ENCODE assay signal across 8 cellular contexts in genomic region chr20:62887147-62887859, GRCh38. TPM values are rescaled to one million over a fixed set of nuclear protein-coding genes. Genes with fewer than 3 reads are reported as not detected.
DNase-seq lines count a peak whose midpoint lies in the region; ATAC-seq lines count a peak whose summit lies in the region.

No MANE protein-coding gene starts in this region.

- no peaks in the 10 kb centered on the region for H3K9me3 Mint-ChIP-seq in activated T-cell treated with anti-CD3 and anti-CD28 coated beads, Interleukin-2, amount 50 U/mL, for 4 hours

- no peaks in the 10 kb centered on the region for H3K9me3 ChIP-seq in right cardiac atrium (ENCODE audit: control insufficient read depth, low read length)

- H3K27me3 Mint-ChIP-seq in activated T-cell treated with anti-CD3 and anti-CD28 coated beads, Interleukin-2, amount 50 U/mL, for 4 hours (ENCODE audit: low read depth): no peaks in the 10 kb centered on the region

- WGBS in right cardiac atrium: 50% methylated on average over 13 of the region's 13 CpGs

- peak; percentile 57 to 58 for ATAC-seq in activated T-cell treated with anti-CD3 and anti-CD28 coated beads, Interleukin-2, amount 50 U/mL, for 4 hours
- peak; percentile 44 to 47 for ATAC-seq in right cardiac atrium
- no peak for ATAC-seq in HG02981 (IDR thresholded peaks at IDR 0.05; ENCODE audit: unreplicated experiment)
- no peak for ATAC-seq in HG02840 (IDR thresholded peaks at IDR 0.05; ENCODE audit: low FRiP score, unreplicated experiment)

- no peak overlapping the region for H3K4me3 Mint-ChIP-seq in activated T-cell treated with anti-CD3 and anti-CD28 coated beads, Interleukin-2, amount 50 U/mL, for 4 hours

- peaks cover 24% of the 10 kb centered on the region for H3K36me3 Mint-ChIP-seq in activated T-cell treated with anti-CD3 and anti-CD28 coated beads, Interleukin-2, amount 50 U/mL, for 4 hours (ENCODE audit: insufficient read depth)

- no peak overlapping the region for H3K27ac ChIP-seq in right cardiac atrium (ENCODE audit: low read length)

- intact Hi-C loops in right cardiac atrium (cut with DNase I): no loop called here

- H3K4me3 ChIP-seq in right cardiac atrium (ENCODE audit: low read length): no peak overlapping the region

- H3K4me1 Mint-ChIP-seq in activated T-cell treated with anti-CD3 and anti-CD28 coated beads, Interleukin-2, amount 50 U/mL, for 4 hours (ENCODE audit: low read depth): peaks cover 20% of the 10 kb centered on the region

- in situ Hi-C loops in Caki2 (cut with HindIII; ENCODE audit: low pct_unique_long_range_greater_than_20kb, low sequenced_read_pairs): no loop called here

- H3K4me1 ChIP-seq in right cardiac atrium (ENCODE audit: control insufficient read depth, insufficient read depth, low read length): no peaks in the 10 kb centered on the region

- H3K27me3 ChIP-seq in right cardiac atrium (ENCODE audit: control insufficient read depth, insufficient read depth): no peaks in the 10 kb centered on the region

- DNase-seq in Caki2 (ENCODE audit: low read depth): peak; percentile 23
- DNase-seq in NCI-H2029 (lab: John Stamatoyannopoulos, UW): peak; percentile 88
- no peak for DNase-seq in activated T-cell treated with anti-CD3 and anti-CD28 coated beads, Interleukin-2, amount 50 U/mL, for 4 hours
- DNase-seq in right cardiac atrium: peak; percentile 50 to 80 (median 63)
- no peak for DNase-seq in NCI-H82 treated with DMSO at 0.1 percent for 48 hours (lab: John Stamatoyannopoulos, UW; ENCODE audit: unreplicated experiment)
- DNase-seq in GM19238 (ENCODE audit: insufficient read length, low spot score): no peak

RNA-seq across cellular contexts. Expression of gene TCFL5, which starts 25.7 kb away (rescaled TPM):
- 30.0 and 31.7 TPM in 2 replicates for total RNA-seq in Caki2 (2014; rRNA removed; shearing (Covaris generic); ENCODE audit: low replicate concordance)
- total RNA-seq in activated T-cell treated with anti-CD3 and anti-CD28 coated beads, Interleukin-2, amount 50 U/mL, for 4 hours: 1 to 10 TPM; 4.4 to 4.9 (median 4.5) TPM
- 1 to 10 TPM; 7.8 to 9.9 (median 8.2) TPM for total RNA-seq in right cardiac atrium
- polyA plus RNA-seq in right cardiac atrium: 5.2 TPM

RNA-seq across cellular contexts. Expression of gene DIDO1, which starts 39.0 kb away (rescaled TPM):
- total RNA-seq in Caki2 (2014; rRNA removed; shearing (Covaris generic); ENCODE audit: low replicate concordance): 14.5 and 18.2 TPM in 2 replicates
- total RNA-seq in activated T-cell treated with anti-CD3 and anti-CD28 coated beads, Interleukin-2, amount 50 U/mL, for 4 hours: 10 to 100 TPM; 44.9 to 49.9 (median 47.4) TPM
- 10 to 100 TPM; 38.1 to 42.5 (median 40.0) TPM for total RNA-seq in right cardiac atrium
- polyA plus RNA-seq in right cardiac atrium: 23.3 TPM

RNA-seq across cellular contexts. Expression of gene GID8, which starts 50.6 kb away (rescaled TPM):
- total RNA-seq in Caki2 (2014; rRNA removed; shearing (Covaris generic); ENCODE audit: low replicate concordance): 29.0 and 39.4 TPM in 2 replicates
- 10 to 100 TPM; 42.7 to 52.9 (median 47.4) TPM for total RNA-seq in activated T-cell treated with anti-CD3 and anti-CD28 coated beads, Interleukin-2, amount 50 U/mL, for 4 hours
- 10 to 100 TPM; 19.0 to 22.1 (median 20.0) TPM for total RNA-seq in right cardiac atrium
- polyA plus RNA-seq in right cardiac atrium: 8.9 TPM

Comparison
In these comparisons a context has a peak if more than half of its experiments do, and no peak if none do; other contexts are left out.
1. DNase-seq: peak in Caki2 (single experiment), NCI-H2029 (single experiment) and right cardiac atrium (3 of 3); none in activated T-cell treated with anti-CD3 and anti-CD28 coated beads, Interleukin-2, amount 50 U/mL, for 4 hours (single experiment), NCI-H82 treated with DMSO at 0.1 percent for 48 hours (single experiment) and GM19238 (single experiment).
2. ATAC-seq: peak in activated T-cell treated with anti-CD3 and anti-CD28 coated beads, Interleukin-2, amount 50 U/mL, for 4 hours (2 of 2) and right cardiac atrium (2 of 2); none in HG02981 (single experiment) and HG02840 (single experiment).